ENCODE assay signal across 1 cellular context in genomic region chr3:169966951-169967915, GRCh38.
TF ChIP-seq lines count a peak whose summit lies in the region.

No MANE protein-coding gene starts in this region.

TF ChIP-seq in HepG2, 621 proteins besides CTCF, POLR2A, EP300 and RAD21 (continued from another document and continues in another):
- TF ChIP-seq STAT6 (CRISPR knock-in tag; IDR thresholded peaks at IDR 0.05; ENCODE audit: borderline replicate concordance) (no peak), CBX5 (CRISPR knock-in tag; IDR thresholded peaks at IDR 0.05; ENCODE audit: borderline replicate concordance) (no peak), ZFP62 (CRISPR knock-in tag; IDR thresholded peaks at IDR 0.05) (no peak), HNF4G (IDR thresholded peaks at IDR 0.05; ENCODE audit: borderline replicate concordance, low read depth, low read length) (no peak), HNF4G (CRISPR knock-in tag; IDR thresholded peaks at IDR 0.05; ENCODE audit: borderline replicate concordance, low read depth) (no peak), ZNF703 (CRISPR knock-in tag; IDR thresholded peaks at IDR 0.05; ENCODE audit: borderline replicate concordance) (no peak), REST (IDR thresholded peaks at IDR 0.05; ENCODE audit: borderline replicate concordance in 1 of 2, low read depth in 1 of 2, low read length in 2 of 2) (no peak), ZNF547 (CRISPR knock-in tag; IDR thresholded peaks at IDR 0.05) (no peak), NFE2L1 (CRISPR knock-in tag; IDR thresholded peaks at IDR 0.05; ENCODE audit: borderline replicate concordance) (no peak), MBNL3 (CRISPR knock-in tag; conservative IDR thresholded peaks at IDR 0.05) (no peak), HHEX (CRISPR knock-in tag; IDR thresholded peaks at IDR 0.05) (no peak), ZC3H13 (CRISPR knock-in tag; IDR thresholded peaks at IDR 0.05) (no peak), ZUFSP (CRISPR knock-in tag; IDR thresholded peaks at IDR 0.05; ENCODE audit: borderline replicate concordance) (no peak), NR2F1 (CRISPR knock-in tag; IDR thresholded peaks at IDR 0.05) (no peak), HNF1B (CRISPR knock-in tag; IDR thresholded peaks at IDR 0.05) (no peak), ZNF569 (CRISPR knock-in tag; IDR thresholded peaks at IDR 0.05; ENCODE audit: borderline replicate concordance) (no peak), IKZF5 (CRISPR knock-in tag; IDR thresholded peaks at IDR 0.05) (no peak), ZNF207 (IDR thresholded peaks at IDR 0.05; ENCODE audit: borderline replicate concordance) (no peak), MYPOP (CRISPR knock-in tag; IDR thresholded peaks at IDR 0.05) (no peak), NR0B2 (CRISPR knock-in tag; IDR thresholded peaks at IDR 0.05) (no peak), ZSCAN31 (CRISPR knock-in tag; IDR thresholded peaks at IDR 0.05; ENCODE audit: low read depth) (no peak), ZNF337 (CRISPR knock-in tag; IDR thresholded peaks at IDR 0.05; ENCODE audit: borderline replicate concordance, low read depth) (no peak), GZF1 (CRISPR knock-in tag; IDR thresholded peaks at IDR 0.05) (no peak), ZNF550 (CRISPR knock-in tag; IDR thresholded peaks at IDR 0.05; ENCODE audit: borderline replicate concordance) (no peak), ZNF205 (CRISPR knock-in tag; IDR thresholded peaks at IDR 0.05) (no peak), ZHX1 (CRISPR knock-in tag; IDR thresholded peaks at IDR 0.05; ENCODE audit: low read depth) (no peak), ZBTB26 (CRISPR knock-in tag; IDR thresholded peaks at IDR 0.05; ENCODE audit: borderline replicate concordance) (no peak), SNRNP70 (IDR thresholded peaks at IDR 0.05; ENCODE audit: low read depth, low read length) (no peak), ZNF557 (CRISPR knock-in tag; IDR thresholded peaks at IDR 0.05) (no peak), ZNF605 (CRISPR knock-in tag; IDR thresholded peaks at IDR 0.05) (peak; percentile 8; the same call in 1 of the 2 replicates), SMARCC2 (IDR thresholded peaks at IDR 0.05) (no peak), SP5 (CRISPR knock-in tag; IDR thresholded peaks at IDR 0.05; ENCODE audit: borderline replicate concordance, low read depth) (no peak), ZBTB2 (CRISPR knock-in tag; IDR thresholded peaks at IDR 0.05; ENCODE audit: low read depth) (no peak), TBX3 (IDR thresholded peaks at IDR 0.05; ENCODE audit: borderline replicate concordance) (no peak), HMG20B (CRISPR knock-in tag; conservative IDR thresholded peaks at IDR 0.05) (no peak), EHMT2 (IDR thresholded peaks at IDR 0.05; ENCODE audit: borderline replicate concordance, low read depth, low read length) (no peak), KDM5A (IDR thresholded peaks at IDR 0.05; ENCODE audit: borderline replicate concordance, low read length) (no peak), ATF3 (CRISPR knock-in tag; IDR thresholded peaks at IDR 0.05) (no peak), NFE2L2 (IDR thresholded peaks at IDR 0.05; ENCODE audit: low read length) (no peak)
